6 cellular contexts compared by ENCODE assay signal in the genomic region with DNA sequence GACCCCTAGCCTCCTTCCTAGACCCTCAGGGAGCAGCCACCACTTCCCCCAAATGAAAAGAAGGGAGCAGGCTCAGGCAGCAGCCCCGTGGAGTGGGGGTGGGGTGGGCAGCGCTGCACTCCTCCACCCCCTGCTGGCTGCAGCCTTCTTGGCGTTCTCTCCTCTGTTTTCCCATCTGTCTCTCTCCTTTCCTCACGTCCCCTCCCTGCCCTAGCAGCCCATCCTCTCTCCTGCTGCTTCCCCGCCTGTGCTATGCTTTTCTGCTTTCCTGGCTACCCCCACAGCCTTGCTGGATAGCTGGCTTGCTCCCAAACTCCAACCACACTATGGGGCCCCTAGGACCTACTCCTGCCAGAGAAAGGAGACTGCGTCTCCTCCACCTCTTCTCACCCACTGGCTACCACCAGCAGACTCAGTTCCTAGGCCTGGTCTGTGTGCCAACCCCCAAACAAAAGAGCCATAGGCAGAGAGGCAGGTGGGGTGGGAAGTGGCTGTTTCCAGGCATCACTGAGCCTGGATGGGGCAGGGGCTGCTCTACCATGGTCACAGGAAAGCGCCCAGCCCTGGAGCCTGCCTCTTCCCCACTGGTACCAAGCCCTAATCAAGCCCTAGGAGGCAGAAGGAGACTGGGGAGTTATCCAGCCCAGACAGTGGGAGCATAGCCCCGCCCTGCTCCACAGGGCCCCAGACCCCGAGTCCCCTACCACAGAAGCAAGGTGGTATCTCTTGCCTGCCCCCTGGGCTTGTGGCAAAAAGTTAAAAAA.
A peak's percentile ranks its signal among the peaks of the same experiment; 100 is the strongest.
DNase-seq lines count a peak whose midpoint lies in the region; ATAC-seq and TF ChIP-seq lines count a peak whose summit lies in the region.

No MANE protein-coding gene starts in this region.

- no peak overlapping the region for H3K4me3 ChIP-seq in foreskin fibroblast (ENCODE audit: low read depth in 1 of 2, low read length in 2 of 2)

- TF ChIP-seq CTCF in foreskin fibroblast (IDR thresholded peaks at IDR 0.05; ENCODE audit: low read depth, low read length) = peak; percentile 72

- DNase-seq in D341Med (ENCODE audit: low spot score) (peak; percentile 87), NCI-H446 treated with DMSO at 0.1 percent for 48 hours (lab: John Stamatoyannopoulos, UW) (peak; percentile 96), foreskin fibroblast (peak in 1 of 2 donors; percentile 68), GDM1 (lab: John Stamatoyannopoulos, UW) (no peak), GM19238 (ENCODE audit: insufficient read length, low spot score) (no peak)

- ATAC-seq in GM19328 (IDR thresholded peaks at IDR 0.05; ENCODE audit: unreplicated experiment) = no peak

Comparison
In these comparisons a context has a peak if more than half of its experiments do, and no peak if none do; other contexts are left out.
1. DNase-seq: peak in D341Med (single experiment) and NCI-H446 treated with DMSO at 0.1 percent for 48 hours (single experiment); none in GDM1 (single experiment) and GM19238 (single experiment).